ENCODE assay signal across 8 cellular contexts in genomic region chr19:3505598-3506383, GRCh38. TPM values are rescaled to one million over a fixed set of nuclear protein-coding genes. Genes with fewer than 3 reads are reported as not detected.
DNase-seq lines count a peak whose midpoint lies in the region; ATAC-seq and TF ChIP-seq lines count a peak whose summit lies in the region.

TSS of gene FZR1 (plus strand) at chr19:3506311. CDS start at chr19:3522990, 16,679 bp downstream.

- H3F3A ChIP-seq in DOHH2 (ENCODE audit: control insufficient read depth, insufficient read depth) (no peaks in the 10 kb centered on the region; the same call in 1 of the 2 replicates), GM23338 (replicated peaks; ENCODE audit: low read depth) (no peaks in the 10 kb centered on the region)

- H4K20me1 ChIP-seq in DOHH2 (ENCODE audit: control insufficient read depth, insufficient read depth, low read depth, low read length): peaks cover 10% of the 10 kb centered on the region; the same call in 1 of the 2 replicates
- H4K20me1 ChIP-seq in GM23338 (replicated peaks; ENCODE audit: insufficient read depth): peaks cover 2% of the 10 kb centered on the region; the same call in 1 of the 2 replicates

- peaks cover 11% of the 10 kb centered on the region; the same call in 2 of the 3 replicates for H3K36me3 Mint-ChIP-seq in GM23338 (ENCODE audit: low read depth)
- peaks cover 32% of the 10 kb centered on the region for H3K36me3 Mint-ChIP-seq in activated T-helper 17 cell treated with anti-CD3 and anti-CD28 coated beads, Interleukin-2, amount 50 U/mL, for 72 hours (ENCODE audit: low read depth)
- no peaks in the 10 kb centered on the region for H3K36me3 Mint-ChIP-seq in natural killer cell

- peak within 1 kb of the TSS; percentile 88; the same call in 1 of the 2 replicates for H2AFZ ChIP-seq in GM23338

- peak within 1 kb of the TSS; percentile 82 for H3K4me3 Mint-ChIP-seq in GM23338
- H3K4me3 Mint-ChIP-seq in activated T-helper 17 cell treated with anti-CD3 and anti-CD28 coated beads, Interleukin-2, amount 50 U/mL, for 72 hours: peak within 1 kb of the TSS; percentile 81
- peak within 1 kb of the TSS; percentile 94 for H3K4me3 Mint-ChIP-seq in natural killer cell

- DNase-seq in GM23338 (ENCODE audit: low spot score) (peak; percentile 97), LHCN-M2 (ENCODE audit: low read depth) (peak; percentile 98), RPMI8226 (peak; percentile 99), fibroblast of mammary gland (ENCODE audit: low read depth) (peak; percentile 98), natural killer cell (peak; percentile 99)
- peak; percentile 97 for DNase-seq in stimulated activated naive CD4-positive, alpha-beta T cell treated with Interleukin-2 at 50 U/mL for 16 hours (lab: John Stamatoyannopoulos, UW)

- peaks cover 23% of the 10 kb centered on the region for H3K27me3 Mint-ChIP-seq in GM23338 (ENCODE audit: insufficient read depth, low read depth, poor library complexity)
- H3K27me3 Mint-ChIP-seq in activated T-helper 17 cell treated with anti-CD3 and anti-CD28 coated beads, Interleukin-2, amount 50 U/mL, for 72 hours: no peaks in the 10 kb centered on the region
- no peaks in the 10 kb centered on the region for H3K27me3 Mint-ChIP-seq in natural killer cell (ENCODE audit: low read depth in 2 of 2)

- H3K27ac Mint-ChIP-seq in GM23338 (peak within 1 kb of the TSS; percentile 98), natural killer cell (peak within 1 kb of the TSS; percentile 97 to 98)
- peak within 1 kb of the TSS; percentile 97 for H3K27ac Mint-ChIP-seq in activated T-helper 17 cell treated with anti-CD3 and anti-CD28 coated beads, Interleukin-2, amount 50 U/mL, for 72 hours

- H3K36me3 ChIP-seq in DOHH2 (ENCODE audit: control insufficient read depth, low read length) (peaks cover 31% of the 10 kb centered on the region), GM23338 (ENCODE audit: insufficient read depth) (no peaks in the 10 kb centered on the region)

- H3K4me2 ChIP-seq in DOHH2 (ENCODE audit: low read length) (peak within 1 kb of the TSS; percentile 93), GM23338 (peak within 1 kb of the TSS; percentile 97)

- peaks cover 46% of the 10 kb centered on the region for H3K79me2 ChIP-seq in DOHH2 (ENCODE audit: control insufficient read depth, low read length)
- peaks cover 25% of the 10 kb centered on the region for H3K79me2 ChIP-seq in GM23338 (replicated peaks; ENCODE audit: insufficient read depth)

- H3K4me1 ChIP-seq in DOHH2 (ENCODE audit: control insufficient read depth, low read length): peaks cover 25% of the 10 kb centered on the region
- peaks cover 15% of the 10 kb centered on the region for H3K4me1 ChIP-seq in GM23338 (ENCODE audit: insufficient read depth)

- ATAC-seq in GM23338 (peak; percentile 82), natural killer cell (peak; percentile 84 to 98 (median 88))
- peak; percentile 93 for ATAC-seq in activated T-helper 17 cell treated with anti-CD3 and anti-CD28 coated beads, Interleukin-2, amount 50 U/mL, for 72 hours (replicated peaks)

- no peaks in the 10 kb centered on the region for H3K27me3 ChIP-seq in DOHH2 (ENCODE audit: control insufficient read depth, low read length)
- H3K27me3 ChIP-seq in GM23338 (ENCODE audit: insufficient read depth): no peaks in the 10 kb centered on the region

- H3K9me3 Mint-ChIP-seq in GM23338: peaks cover 2% of the 10 kb centered on the region; the same call in 1 of the 3 replicates
- peaks cover 3% of the 10 kb centered on the region for H3K9me3 Mint-ChIP-seq in activated T-helper 17 cell treated with anti-CD3 and anti-CD28 coated beads, Interleukin-2, amount 50 U/mL, for 72 hours
- no peaks in the 10 kb centered on the region for H3K9me3 Mint-ChIP-seq in natural killer cell

- intact Hi-C loops in natural killer cell (cut with micrococcal nuclease): loop anchor here (2.0 kb wide), 1 partner anchor 67 kb away; the partner anchor contains the start of gene HMG20B

- H3K9me2 ChIP-seq in DOHH2 (replicated peaks; ENCODE audit: control insufficient read depth, low read length) (no peaks in the 10 kb centered on the region), GM23338 (ENCODE audit: insufficient read depth) (no peaks in the 10 kb centered on the region)

- H3K9me3 ChIP-seq in DOHH2 (ENCODE audit: control insufficient read depth, insufficient read depth, low read length): no peaks in the 10 kb centered on the region

- TF ChIP-seq CTCF in DOHH2 (IDR thresholded peaks at IDR 0.05; ENCODE audit: low read depth, low read length, poor library complexity, severe bottlenecking) (no peak), GM23338 (conservative IDR thresholded peaks at IDR 0.05; ENCODE audit: low read depth in 2 of 2) (no peak), fibroblast of mammary gland (conservative IDR thresholded peaks at IDR 0.05; ENCODE audit: control insufficient read depth, insufficient read depth, low read depth, low read length) (no peak), natural killer cell (IDR thresholded peaks at IDR 0.05) (no peak)

- H3K4me3 ChIP-seq in DOHH2 (ENCODE audit: low read length) (peak within 1 kb of the TSS; percentile 89), GM23338 (peak within 1 kb of the TSS; percentile 86), fibroblast of mammary gland (ENCODE audit: control insufficient read depth, low read depth, low read length) (peak within 1 kb of the TSS; percentile 79)

- H3K4me1 Mint-ChIP-seq in GM23338: peaks cover 14% of the 10 kb centered on the region
- peaks cover 25% of the 10 kb centered on the region for H3K4me1 Mint-ChIP-seq in activated T-helper 17 cell treated with anti-CD3 and anti-CD28 coated beads, Interleukin-2, amount 50 U/mL, for 72 hours
- peaks cover 43 to 45% of the 10 kb centered on the region in 2 donors for H3K4me1 Mint-ChIP-seq in natural killer cell

- peak within 1 kb of the TSS; percentile 51 for H3K27ac ChIP-seq in DOHH2 (ENCODE audit: low read depth, low read length)
- peak within 1 kb of the TSS; percentile 92 for H3K27ac ChIP-seq in GM23338 (ENCODE audit: low read depth)

TF ChIP-seq in GM23338, 12 proteins besides CTCF, POLR2A, EP300 and RAD21 (continues in another document):
- TF ChIP-seq ETS1 (IDR thresholded peaks at IDR 0.05): 0 out of 2 replicates have a peak, but pooled peaks have one; percentile 74
- TF ChIP-seq, protein P1, sequence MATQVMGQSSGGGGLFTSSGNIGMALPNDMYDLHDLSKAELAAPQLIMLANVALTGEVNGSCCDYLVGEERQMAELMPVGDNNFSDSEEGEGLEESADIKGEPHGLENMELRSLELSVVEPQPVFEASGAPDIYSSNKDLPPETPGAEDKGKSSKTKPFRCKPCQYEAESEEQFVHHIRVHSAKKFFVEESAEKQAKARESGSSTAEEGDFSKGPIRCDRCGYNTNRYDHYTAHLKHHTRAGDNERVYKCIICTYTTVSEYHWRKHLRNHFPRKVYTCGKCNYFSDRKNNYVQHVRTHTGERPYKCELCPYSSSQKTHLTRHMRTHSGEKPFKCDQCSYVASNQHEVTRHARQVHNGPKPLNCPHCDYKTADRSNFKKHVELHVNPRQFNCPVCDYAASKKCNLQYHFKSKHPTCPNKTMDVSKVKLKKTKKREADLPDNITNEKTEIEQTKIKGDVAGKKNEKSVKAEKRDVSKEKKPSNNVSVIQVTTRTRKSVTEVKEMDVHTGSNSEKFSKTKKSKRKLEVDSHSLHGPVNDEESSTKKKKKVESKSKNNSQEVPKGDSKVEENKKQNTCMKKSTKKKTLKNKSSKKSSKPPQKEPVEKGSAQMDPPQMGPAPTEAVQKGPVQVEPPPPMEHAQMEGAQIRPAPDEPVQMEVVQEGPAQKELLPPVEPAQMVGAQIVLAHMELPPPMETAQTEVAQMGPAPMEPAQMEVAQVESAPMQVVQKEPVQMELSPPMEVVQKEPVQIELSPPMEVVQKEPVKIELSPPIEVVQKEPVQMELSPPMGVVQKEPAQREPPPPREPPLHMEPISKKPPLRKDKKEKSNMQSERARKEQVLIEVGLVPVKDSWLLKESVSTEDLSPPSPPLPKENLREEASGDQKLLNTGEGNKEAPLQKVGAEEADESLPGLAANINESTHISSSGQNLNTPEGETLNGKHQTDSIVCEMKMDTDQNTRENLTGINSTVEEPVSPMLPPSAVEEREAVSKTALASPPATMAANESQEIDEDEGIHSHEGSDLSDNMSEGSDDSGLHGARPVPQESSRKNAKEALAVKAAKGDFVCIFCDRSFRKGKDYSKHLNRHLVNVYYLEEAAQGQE (IDR thresholded peaks at IDR 0.05; ENCODE audit: unreplicated experiment): no peak
- no peak for TF ChIP-seq EZH2 (IDR thresholded peaks at IDR 0.05; ENCODE audit: low read depth, unreplicated experiment)

RNA-seq across cellular contexts. Expression of gene FZR1, which starts in this region (rescaled TPM):
- 38.4 and 39.2 TPM in 2 replicates for total RNA-seq in GM23338 (2014; rRNA removed; shearing (Covaris generic))
- 12.9 and 16.1 TPM in 2 replicates for polyA plus RNA-seq in GM23338 (2016; fragmentation: Nextera tagmentation; extraction: Ambion mirVana)
- 56.5 and 60.1 TPM in 2 replicates for total RNA-seq in LHCN-M2 (2014; rRNA removed)
- polyA plus RNA-seq in LHCN-M2 (2012): 40.4 TPM
- total RNA-seq in activated T-helper 17 cell treated with anti-CD3 and anti-CD28 coated beads, Interleukin-2, amount 50 U/mL, for 72 hours: 10 to 100 TPM; 51.5 to 64.3 TPM
- total RNA-seq in natural killer cell: 10 to 100 TPM; 89.1 to 98.3 (median 91.4) TPM

Comparison
In these comparisons a context has a peak if more than half of its experiments do, and no peak if none do; other contexts are left out.
1. Peak in every context shown above with its lines: DNase-seq, ATAC-seq, H3K4me3 ChIP-seq and H3K27ac ChIP-seq.